Comparison of ENCODE assay signal across 13 cellular contexts in the genomic region with DNA sequence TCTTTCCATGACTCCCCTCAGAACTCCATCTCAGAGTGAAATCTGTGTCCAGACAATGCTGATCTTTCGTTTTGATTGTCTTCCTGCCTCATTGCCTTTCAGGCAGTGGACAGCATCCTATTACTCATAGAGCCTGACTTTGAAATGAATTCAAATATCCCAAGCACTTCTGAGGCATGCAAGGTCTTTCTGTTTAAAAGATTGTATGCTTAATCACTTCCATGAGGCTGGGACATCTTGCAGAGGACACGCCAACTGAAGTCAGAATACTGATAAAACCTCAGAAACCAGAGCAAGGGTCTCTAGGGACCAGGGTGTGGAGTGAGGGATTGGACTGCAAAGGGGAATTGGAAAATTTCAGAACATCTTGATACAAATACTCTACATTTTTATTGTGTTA.
DNase-seq lines count a peak whose midpoint lies in the region; ATAC-seq, FAIRE-seq and TF ChIP-seq lines count a peak whose summit lies in the region.
"Had no signal": no experiment of that assay in that cellular context is flagged by ENCODE, and none has a peak within 500 bp of the region (broad histone marks: within the 10 kb centered on the region; RNA-seq: fewer than 3 reads in every experiment).

No MANE protein-coding gene starts in this region.

- TF ChIP-seq POLR2A in NB4 (IDR thresholded peaks at IDR 0.05; ENCODE audit: extremely low read depth, insufficient read length): no peak

- H3K27me3 ChIP-seq in BJ (ENCODE audit: control insufficient read depth, insufficient read depth, low read length): no peaks in the 10 kb centered on the region

- no peaks in the 10 kb centered on the region for H3K36me3 ChIP-seq in BJ (ENCODE audit: control insufficient read depth, insufficient read depth, low read length)

- TF ChIP-seq CTCF in BJ (IDR thresholded peaks at IDR 0.05; ENCODE audit: insufficient read depth, low read depth, low read length) (no peak), NB4 (IDR thresholded peaks at IDR 0.05; ENCODE audit: low read depth, low read length) (no peak), type B pancreatic cell (conservative IDR thresholded peaks at IDR 0.05) (no peak)

- ATAC-seq in GM18868 (IDR thresholded peaks at IDR 0.05; ENCODE audit: unreplicated experiment): no peak

- H3K27me3 Mint-ChIP-seq in type B pancreatic cell: no peaks in the 10 kb centered on the region

- POLR2A ChIA-PET in BJ (lab: Charles Lee): no interaction called here

- FAIRE-seq in HTR-8/SVneo (lab: Jason Lieb, UNC): no peak

- DNase-seq in BJ (ENCODE audit: low read depth) (peak; percentile 81), NB4 (ENCODE audit: low read depth) (peak; percentile 37), dedifferentiated amniotic fluid mesenchymal stem cell (ENCODE audit: extremely low spot score) (peak; percentile 90), kidney tubule cell (ENCODE audit: low spot score) (peak; percentile 79), type B pancreatic cell (ENCODE audit: extremely low spot score, unreplicated experiment) (no peak), HTR-8/SVneo (ENCODE audit: insufficient read length, low spot score) (no peak), NCI-H446 treated with DMSO at 0.1 percent for 48 hours (lab: John Stamatoyannopoulos, UW) (no peak)
- DNase-seq: activated B cell treated with CpG ODN at 0.5 μM for 24 hours; hypothalamus; NCI-H2107; NK-92 treated with Interleukin-12 subunit alpha and Interleukin-12 subunit beta, amount 100 ng/mL, for 24 hours had no signal

- no peak overlapping the region for H3K4me3 Mint-ChIP-seq in type B pancreatic cell
- H3K4me3 Mint-ChIP-seq: activated B cell treated with CpG ODN at 0.5 μM for 24 hours had no signal

- peaks cover 14% of the 10 kb centered on the region for H3K4me1 Mint-ChIP-seq in type B pancreatic cell (ENCODE audit: unreplicated experiment)
- H3K4me1 Mint-ChIP-seq: activated B cell treated with CpG ODN at 0.5 μM for 24 hours had no signal

- no peak overlapping the region for H3K27ac Mint-ChIP-seq in type B pancreatic cell
- H3K27ac Mint-ChIP-seq: activated B cell treated with CpG ODN at 0.5 μM for 24 hours had no signal

- H3K36me3 Mint-ChIP-seq in type B pancreatic cell: no peaks in the 10 kb centered on the region

- CTCF ChIA-PET in BJ (lab: Yijun Ruan, JAX): interaction anchor here (0.7 kb wide), 1 partner anchor 288 kb away, joined by 3 read pairs; no protein-coding TSS in a partner anchor

- H3K4me3 ChIP-seq in BJ (ENCODE audit: low read depth, low read length): no peak overlapping the region
- H3K4me3 ChIP-seq in NB4 (ENCODE audit: low read depth, low read length): no peak overlapping the region
- H3K4me3 ChIP-seq: smooth muscle cell had no signal

- peaks cover 8% of the 10 kb centered on the region for H3K9me3 Mint-ChIP-seq in type B pancreatic cell

Comparison
In these comparisons a context has a peak if more than half of its experiments do, and no peak if none do; other contexts are left out.
1. DNase-seq: peak in BJ (single experiment), NB4 (single experiment), dedifferentiated amniotic fluid mesenchymal stem cell (single experiment) and kidney tubule cell (single experiment); none in type B pancreatic cell (single experiment), HTR-8/SVneo (single experiment) and NCI-H446 treated with DMSO at 0.1 percent for 48 hours (single experiment).